8 cellular contexts compared by ENCODE assay signal in genomic region chr12:52760623-52761022, GRCh38. TPM values are rescaled to one million over a fixed set of nuclear protein-coding genes. Genes with fewer than 3 reads are reported as not detected.
"Had no signal": no experiment of that assay in that cellular context is flagged by ENCODE, and none has a peak within 500 bp of the region (broad histone marks: within the 10 kb centered on the region; RNA-seq: fewer than 3 reads in every experiment).

No MANE protein-coding gene starts in this region.

- H3K27ac Mint-ChIP-seq: IgD-negative memory B cell had no signal

- H3K4me1 Mint-ChIP-seq: IgD-negative memory B cell had no signal

- H3K4me3 ChIP-seq: K562 had no signal

- H3K36me3 Mint-ChIP-seq: IgD-negative memory B cell had no signal

- H3K27ac ChIP-seq: HL-60 had no signal

- DNase-seq: IMR-90, KBM-7 had no signal

- H3K4me3 Mint-ChIP-seq: IgD-negative memory B cell had no signal

RNA-seq across cellular contexts. Expression of gene KRT76, which starts 16.5 kb away (rescaled TPM):
- total RNA-seq: HepG2, HT-29, HT1080, IMR-90, K562 had no signal

RNA-seq across cellular contexts. Expression of gene KRT3, which starts 35.3 kb away (rescaled TPM):
- total RNA-seq: HepG2, HT-29, IMR-90, K562 had no signal

RNA-seq across cellular contexts. Expression of gene KRT4, which starts 53.3 kb away (rescaled TPM):
- total RNA-seq: HepG2, HT-29, HT1080, K562 had no signal

RNA-seq across cellular contexts. Expression of gene KRT77, which starts 57.3 kb away (rescaled TPM):
- total RNA-seq: HepG2, HT-29, HT1080, IMR-90, K562 had no signal
